In genomic region chr14:97198813-97199212, GRCh38 we compare ENCODE assay signal across 21 cellular contexts.
DNase-seq lines count a peak whose midpoint lies in the region; ATAC-seq, FAIRE-seq and TF ChIP-seq lines count a peak whose summit lies in the region.
"Had no signal": no experiment of that assay in that cellular context is flagged by ENCODE, and none has a peak within 500 bp of the region (broad histone marks: within the 10 kb centered on the region; RNA-seq: fewer than 3 reads in every experiment).

No MANE protein-coding gene starts in this region.

- FAIRE-seq in urothelium cell line (lab: Jason Lieb, UNC): no peak

- H3K36me3 Mint-ChIP-seq in activated CD4-positive, alpha-beta T cell treated with anti-CD3 and anti-CD28 coated beads for 36 hours (ENCODE audit: low read depth): peaks cover 5% of the 10 kb centered on the region
- H3K36me3 Mint-ChIP-seq in central memory CD8-positive, alpha-beta T cell (ENCODE audit: insufficient read depth): peaks cover 2% of the 10 kb centered on the region
- H3K36me3 Mint-ChIP-seq: CD14-positive monocyte had no signal

- peak overlapping the region; percentile 97 for H2AFZ ChIP-seq in OCI-LY7 (ENCODE audit: low read length)

- H3K79me2 ChIP-seq in OCI-LY7 (ENCODE audit: insufficient read depth, low read depth, low read length): no peaks in the 10 kb centered on the region

- no peak overlapping the region for H3K4me3 Mint-ChIP-seq in activated CD4-positive, alpha-beta T cell treated with anti-CD3 and anti-CD28 coated beads for 36 hours
- H3K4me3 Mint-ChIP-seq in central memory CD8-positive, alpha-beta T cell: no peak overlapping the region
- H3K4me3 Mint-ChIP-seq: CD14-positive monocyte had no signal

- peaks cover 9% of the 10 kb centered on the region; the same call in 1 of the 2 replicates for H3K9me3 ChIP-seq in OCI-LY7 (ENCODE audit: low read length)
- H3K9me3 ChIP-seq: Peyer's patch had no signal

- no TSS peak for BruUV-seq in OCI-LY7 (replicated peaks; lab: Mats Ljungman, UMichigan)

- no peaks in the 10 kb centered on the region for H3K4me1 Mint-ChIP-seq in activated CD4-positive, alpha-beta T cell treated with anti-CD3 and anti-CD28 coated beads for 36 hours
- H3K4me1 Mint-ChIP-seq in central memory CD8-positive, alpha-beta T cell: peaks cover 5% of the 10 kb centered on the region
- H3K4me1 Mint-ChIP-seq: CD14-positive monocyte had no signal

- TF ChIP-seq CTCF in OCI-LY7 (conservative IDR thresholded peaks at IDR 0.05; ENCODE audit: low read length) (no peak), GM13976 (IDR thresholded peaks at IDR 0.05; ENCODE audit: borderline replicate concordance, control extremely low read depth, extremely low read depth, insufficient read depth, missing control alignments) (no peak)

- no peaks in the 10 kb centered on the region for H3K9me2 ChIP-seq in OCI-LY7 (ENCODE audit: insufficient read depth, low read length)

- POLR2A ChIA-PET in activated CD4-positive, alpha-beta T cell treated with anti-CD3 and anti-CD28 coated beads for 36 hours (lab: Charles Lee): no interaction called here
- POLR2A ChIA-PET in OCI-LY7 (lab: Charles Lee): no interaction called here

- no peak overlapping the region for H3K4me3 ChIP-seq in OCI-LY7 (ENCODE audit: low read depth, low read length, poor library complexity, severe bottlenecking)
- H3K4me3 ChIP-seq: Peyer's patch had no signal

- no peak for ATAC-seq in activated CD4-positive, alpha-beta T cell treated with anti-CD3 and anti-CD28 coated beads for 36 hours
- ATAC-seq in central memory CD8-positive, alpha-beta T cell (replicated peaks; ENCODE audit: extremely low read depth, poor library complexity, severe bottlenecking): peak; percentile 52
- ATAC-seq: Right ventricle myocardium inferior had no signal

- no peaks in the 10 kb centered on the region for H4K20me1 ChIP-seq in OCI-LY7 (ENCODE audit: insufficient read depth, low read length)

- H3K27ac ChIP-seq in OCI-LY7 (ENCODE audit: low read depth, low read length, poor library complexity, severe bottlenecking): no peak overlapping the region
- H3K27ac ChIP-seq: Peyer's patch had no signal

- in situ Hi-C loops in GM13976 (cut with MboI; ENCODE audit: low sequenced_read_pairs, unreplicated experiment): no loop called here

- peaks cover 1% of the 10 kb centered on the region for H3K27me3 Mint-ChIP-seq in activated CD4-positive, alpha-beta T cell treated with anti-CD3 and anti-CD28 coated beads for 36 hours
- H3K27me3 Mint-ChIP-seq in central memory CD8-positive, alpha-beta T cell: peaks cover 59% of the 10 kb centered on the region

- CTCF ChIA-PET in activated CD4-positive, alpha-beta T cell treated with anti-CD3 and anti-CD28 coated beads for 36 hours (lab: Charles Lee): no interaction called here
- CTCF ChIA-PET in OCI-LY7 (lab: Charles Lee; ENCODE audit: unreplicated experiment): no interaction called here

- H3K27ac Mint-ChIP-seq in activated CD4-positive, alpha-beta T cell treated with anti-CD3 and anti-CD28 coated beads for 36 hours: no peak overlapping the region
- H3K27ac Mint-ChIP-seq in central memory CD8-positive, alpha-beta T cell (ENCODE audit: low read depth): no peak overlapping the region
- H3K27ac Mint-ChIP-seq: CD14-positive monocyte had no signal

- H3K9me3 Mint-ChIP-seq in activated CD4-positive, alpha-beta T cell treated with anti-CD3 and anti-CD28 coated beads for 36 hours (ENCODE audit: low read depth): peaks cover 12% of the 10 kb centered on the region
- H3K9me3 Mint-ChIP-seq in central memory CD8-positive, alpha-beta T cell: peaks cover 10% of the 10 kb centered on the region

- intact Hi-C loops in activated CD4-positive, alpha-beta T cell treated with anti-CD3 and anti-CD28 coated beads for 36 hours (cut with DNase I, micrococcal nuclease): no loop called here
- intact Hi-C loops in OCI-LY7 (cut with micrococcal nuclease; ENCODE audit: unreplicated experiment): no loop called here

- DNase-seq in activated CD4-positive, alpha-beta T cell treated with anti-CD3 and anti-CD28 coated beads for 36 hours: peak; percentile 13
- DNase-seq in activated CD4-positive, alpha-beta T cell treated with anti-CD3 and anti-CD28 coated beads for 1 hour: no peak
- peak; percentile 17 for DNase-seq in HT1080 (ENCODE audit: low read depth)
- peak; percentile 27 for DNase-seq in OCI-LY7 (ENCODE audit: low spot score)
- no peak for DNase-seq in central memory CD8-positive, alpha-beta T cell (ENCODE audit: low spot score in 2 of 2)
- no peak for DNase-seq in GM13976 (ENCODE audit: low spot score)
- no peak for DNase-seq in inferior parietal cortex (ENCODE audit: extremely low spot score)
- DNase-seq in urothelium cell line (ENCODE audit: low spot score): no peak
- DNase-seq: 8988T, DMS79, H7, IMR-90, MM.1S, NCI-H1417, NCI-H187, NCI-H2107, NCI-H345, NCI-H524 treated with DMSO at 0.1 percent for 48 hours, Peyer's patch had no signal

- no peak overlapping the region for H3K4me2 ChIP-seq in OCI-LY7 (ENCODE audit: low read length)

- no peaks in the 10 kb centered on the region for H3K4me1 ChIP-seq in OCI-LY7 (ENCODE audit: insufficient read depth, low read length, poor library complexity, severe bottlenecking)
- H3K4me1 ChIP-seq: Peyer's patch had no signal

- no peaks in the 10 kb centered on the region for H3K36me3 ChIP-seq in OCI-LY7 (ENCODE audit: insufficient read depth, low read length)
- H3K36me3 ChIP-seq: Peyer's patch had no signal

Comparison
In these comparisons a context has a peak if more than half of its experiments do, and no peak if none do; other contexts are left out.
1. DNase-seq: peak in activated CD4-positive, alpha-beta T cell treated with anti-CD3 and anti-CD28 coated beads for 36 hours (single experiment), HT1080 (single experiment) and OCI-LY7 (single experiment); none in activated CD4-positive, alpha-beta T cell treated with anti-CD3 and anti-CD28 coated beads for 1 hour (single experiment), central memory CD8-positive, alpha-beta T cell (0 of 2), GM13976 (single experiment), inferior parietal cortex (single experiment) and urothelium cell line (single experiment).